1 cellular context compared by ENCODE assay signal in genomic region chr14:76346391-76347160, GRCh38.
TF ChIP-seq lines count a peak whose summit lies in the region.

No MANE protein-coding gene starts in this region.

TF ChIP-seq in HepG2, 621 proteins besides CTCF, POLR2A, EP300 and RAD21 (continued from another document and continues in another):
- TF ChIP-seq, protein P1, sequence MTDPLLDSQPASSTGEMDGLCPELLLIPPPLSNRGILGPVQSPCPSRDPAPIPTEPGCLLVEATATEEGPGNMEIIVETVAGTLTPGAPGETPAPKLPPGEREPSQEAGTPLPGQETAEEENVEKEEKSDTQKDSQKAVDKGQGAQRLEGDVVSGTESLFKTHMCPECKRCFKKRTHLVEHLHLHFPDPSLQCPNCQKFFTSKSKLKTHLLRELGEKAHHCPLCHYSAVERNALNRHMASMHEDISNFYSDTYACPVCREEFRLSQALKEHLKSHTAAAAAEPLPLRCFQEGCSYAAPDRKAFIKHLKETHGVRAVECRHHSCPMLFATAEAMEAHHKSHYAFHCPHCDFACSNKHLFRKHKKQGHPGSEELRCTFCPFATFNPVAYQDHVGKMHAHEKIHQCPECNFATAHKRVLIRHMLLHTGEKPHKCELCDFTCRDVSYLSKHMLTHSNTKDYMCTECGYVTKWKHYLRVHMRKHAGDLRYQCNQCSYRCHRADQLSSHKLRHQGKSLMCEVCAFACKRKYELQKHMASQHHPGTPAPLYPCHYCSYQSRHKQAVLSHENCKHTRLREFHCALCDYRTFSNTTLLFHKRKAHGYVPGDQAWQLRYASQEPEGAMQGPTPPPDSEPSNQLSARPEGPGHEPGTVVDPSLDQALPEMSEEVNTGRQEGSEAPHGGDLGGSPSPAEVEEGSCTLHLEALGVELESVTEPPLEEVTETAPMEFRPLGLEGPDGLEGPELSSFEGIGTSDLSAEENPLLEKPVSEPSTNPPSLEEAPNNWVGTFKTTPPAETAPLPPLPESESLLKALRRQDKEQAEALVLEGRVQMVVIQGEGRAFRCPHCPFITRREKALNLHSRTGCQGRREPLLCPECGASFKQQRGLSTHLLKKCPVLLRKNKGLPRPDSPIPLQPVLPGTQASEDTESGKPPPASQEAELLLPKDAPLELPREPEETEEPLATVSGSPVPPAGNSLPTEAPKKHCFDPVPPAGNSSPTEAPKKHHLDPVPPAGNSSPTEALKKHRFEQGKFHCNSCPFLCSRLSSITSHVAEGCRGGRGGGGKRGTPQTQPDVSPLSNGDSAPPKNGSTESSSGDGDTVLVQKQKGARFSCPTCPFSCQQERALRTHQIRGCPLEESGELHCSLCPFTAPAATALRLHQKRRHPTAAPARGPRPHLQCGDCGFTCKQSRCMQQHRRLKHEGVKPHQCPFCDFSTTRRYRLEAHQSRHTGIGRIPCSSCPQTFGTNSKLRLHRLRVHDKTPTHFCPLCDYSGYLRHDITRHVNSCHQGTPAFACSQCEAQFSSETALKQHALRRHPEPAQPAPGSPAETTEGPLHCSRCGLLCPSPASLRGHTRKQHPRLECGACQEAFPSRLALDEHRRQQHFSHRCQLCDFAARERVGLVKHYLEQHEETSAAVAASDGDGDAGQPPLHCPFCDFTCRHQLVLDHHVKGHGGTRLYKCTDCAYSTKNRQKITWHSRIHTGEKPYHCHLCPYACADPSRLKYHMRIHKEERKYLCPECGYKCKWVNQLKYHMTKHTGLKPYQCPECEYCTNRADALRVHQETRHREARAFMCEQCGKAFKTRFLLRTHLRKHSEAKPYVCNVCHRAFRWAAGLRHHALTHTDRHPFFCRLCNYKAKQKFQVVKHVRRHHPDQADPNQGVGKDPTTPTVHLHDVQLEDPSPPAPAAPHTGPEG (CRISPR knock-in tag; IDR thresholded peaks at IDR 0.05): no peak
- no peak for TF ChIP-seq HNF1A (IDR thresholded peaks at IDR 0.05; ENCODE audit: low read depth)
- no peak for TF ChIP-seq HNF1A (CRISPR knock-in tag; IDR thresholded peaks at IDR 0.05; ENCODE audit: borderline replicate concordance)
- no peak for TF ChIP-seq TARDBP (CRISPR knock-in tag; IDR thresholded peaks at IDR 0.05)
- no peak for TF ChIP-seq NR2C2 (CRISPR knock-in tag; IDR thresholded peaks at IDR 0.05; ENCODE audit: borderline replicate concordance)
- TF ChIP-seq KDM6A (CRISPR knock-in tag; IDR thresholded peaks at IDR 0.05; ENCODE audit: low read depth): no peak
- TF ChIP-seq ARID2 (CRISPR knock-in tag; IDR thresholded peaks at IDR 0.05; ENCODE audit: borderline replicate concordance): no peak
- no peak for TF ChIP-seq ZNF646 (CRISPR knock-in tag; IDR thresholded peaks at IDR 0.05)
- TF ChIP-seq FOXC1 (CRISPR knock-in tag; IDR thresholded peaks at IDR 0.05; ENCODE audit: borderline replicate concordance): no peak
- no peak for TF ChIP-seq ZFP36L1 (CRISPR knock-in tag; IDR thresholded peaks at IDR 0.05)
- TF ChIP-seq, protein P2, sequence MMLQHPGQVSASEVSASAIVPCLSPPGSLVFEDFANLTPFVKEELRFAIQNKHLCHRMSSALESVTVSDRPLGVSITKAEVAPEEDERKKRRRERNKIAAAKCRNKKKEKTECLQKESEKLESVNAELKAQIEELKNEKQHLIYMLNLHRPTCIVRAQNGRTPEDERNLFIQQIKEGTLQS (CRISPR knock-in tag; IDR thresholded peaks at IDR 0.05): no peak
- TF ChIP-seq ZNF292 (CRISPR knock-in tag; IDR thresholded peaks at IDR 0.05; ENCODE audit: borderline replicate concordance, low read depth): no peak
- TF ChIP-seq ZNF12 (CRISPR knock-in tag; IDR thresholded peaks at IDR 0.05): no peak
- TF ChIP-seq ZNF609 (CRISPR knock-in tag; IDR thresholded peaks at IDR 0.05; ENCODE audit: borderline replicate concordance): no peak
- TF ChIP-seq DPF2 (CRISPR knock-in tag; IDR thresholded peaks at IDR 0.05; ENCODE audit: borderline replicate concordance, low read depth): no peak
- TF ChIP-seq ZNF333 (CRISPR knock-in tag; IDR thresholded peaks at IDR 0.05; ENCODE audit: borderline replicate concordance): 0 out of 2 replicates have a peak, but pooled peaks have one; percentile 48
- TF ChIP-seq MXD3 (CRISPR knock-in tag; IDR thresholded peaks at IDR 0.05): no peak
- TF ChIP-seq TFAP4 (IDR thresholded peaks at IDR 0.05; ENCODE audit: borderline replicate concordance, low read depth): peak; percentile 66; the same call in 1 of the 2 replicates
- no peak for TF ChIP-seq MAZ (IDR thresholded peaks at IDR 0.05; ENCODE audit: borderline replicate concordance, low read depth, low read length)
- TF ChIP-seq MAZ (CRISPR knock-in tag; IDR thresholded peaks at IDR 0.05; ENCODE audit: low read depth): no peak
- no peak for TF ChIP-seq ZNF124 (CRISPR knock-in tag; IDR thresholded peaks at IDR 0.05)
- no peak for TF ChIP-seq ASH2L (IDR thresholded peaks at IDR 0.05; ENCODE audit: insufficient read length, low read depth, low read length)
- TF ChIP-seq TBP (CRISPR knock-in tag; IDR thresholded peaks at IDR 0.05): no peak
- TF ChIP-seq HNF4A (CRISPR knock-in tag; IDR thresholded peaks at IDR 0.05): no peak
- TF ChIP-seq FOXK2 (IDR thresholded peaks at IDR 0.05): no peak
- peak; percentile 42; the same call in 1 of the 2 replicates for TF ChIP-seq GZF1 (CRISPR knock-in tag; IDR thresholded peaks at IDR 0.05)
- TF ChIP-seq SIX4 (CRISPR knock-in tag; IDR thresholded peaks at IDR 0.05): no peak
